Comparison of ENCODE assay signal across 8 cellular contexts in the genomic region with DNA sequence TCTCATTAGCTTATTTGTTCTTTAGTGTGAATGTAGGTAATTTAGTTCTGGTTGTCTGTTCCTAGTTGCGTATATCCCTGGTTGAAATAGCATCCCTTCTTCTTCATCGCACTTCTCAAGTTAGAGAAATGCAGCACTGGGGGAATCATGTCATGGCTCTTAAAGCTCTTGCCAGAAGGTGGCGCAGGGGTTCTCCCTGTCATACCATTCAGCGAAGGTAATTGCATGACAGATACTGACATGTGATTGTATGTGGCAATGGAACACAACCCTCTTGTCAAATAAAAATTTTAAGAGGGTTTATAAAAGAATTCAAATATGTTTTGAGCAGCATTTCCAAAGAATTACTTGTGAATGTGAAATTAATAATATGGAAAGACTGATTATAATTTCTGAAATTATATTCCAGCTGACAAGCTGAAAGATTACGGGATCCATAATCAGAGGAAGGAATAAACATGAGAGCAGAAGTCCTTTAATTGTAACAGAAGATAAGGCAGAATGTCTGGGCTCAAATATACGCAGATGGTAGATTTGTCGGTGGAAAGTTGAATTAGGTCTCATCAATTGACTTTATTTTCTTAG.
DNase-seq lines count a peak whose midpoint lies in the region; ATAC-seq and TF ChIP-seq lines count a peak whose summit lies in the region.

No MANE protein-coding gene starts in this region.

- no peak overlapping the region for H2AFZ ChIP-seq in fibroblast of lung (ENCODE audit: low read length)

- POLR2A ChIA-PET in activated CD4-positive, alpha-beta T cell treated with anti-CD3 and anti-CD28 coated beads, Interleukin-2, amount 10 ng/mL, durations not matched to agents 7 days and 5 days (lab: Charles Lee): no interaction called here

- no peak overlapping the region for H3K27ac Mint-ChIP-seq in activated CD4-positive, alpha-beta T cell treated with anti-CD3 and anti-CD28 coated beads, Interleukin-2, amount 10 ng/mL, durations not matched to agents 7 days and 5 days

- no peaks in the 10 kb centered on the region for H3K27me3 ChIP-seq in fibroblast of lung (ENCODE audit: control insufficient read depth, insufficient read depth, low read length)

- no peak overlapping the region for H3K9ac ChIP-seq in fibroblast of lung (ENCODE audit: insufficient read depth, low read length)

- no peaks in the 10 kb centered on the region for H3K9me3 ChIP-seq in fibroblast of lung (ENCODE audit: control insufficient read depth, insufficient read depth, low read depth, low read length)

- H3K4me1 ChIP-seq in fibroblast of lung (ENCODE audit: control insufficient read depth, extremely low read depth, insufficient read depth, low read length): no peaks in the 10 kb centered on the region

- no peak overlapping the region for H3K27ac ChIP-seq in fibroblast of lung (ENCODE audit: insufficient read depth, low read length)

- no peaks in the 10 kb centered on the region for H3K27me3 Mint-ChIP-seq in activated CD4-positive, alpha-beta T cell treated with anti-CD3 and anti-CD28 coated beads, Interleukin-2, amount 10 ng/mL, durations not matched to agents 7 days and 5 days

- no peaks in the 10 kb centered on the region for H3K36me3 Mint-ChIP-seq in activated CD4-positive, alpha-beta T cell treated with anti-CD3 and anti-CD28 coated beads, Interleukin-2, amount 10 ng/mL, durations not matched to agents 7 days and 5 days (ENCODE audit: low read depth)

- no peaks in the 10 kb centered on the region for H3K36me3 ChIP-seq in fibroblast of lung (ENCODE audit: control insufficient read depth, insufficient read depth, low read length)

- no peaks in the 10 kb centered on the region for H3K9me3 Mint-ChIP-seq in activated CD4-positive, alpha-beta T cell treated with anti-CD3 and anti-CD28 coated beads, Interleukin-2, amount 10 ng/mL, durations not matched to agents 7 days and 5 days

- CTCF ChIA-PET in activated CD4-positive, alpha-beta T cell treated with anti-CD3 and anti-CD28 coated beads, Interleukin-2, amount 10 ng/mL, durations not matched to agents 7 days and 5 days (lab: Charles Lee): no interaction called here

- peak; percentile 97 for ATAC-seq in HG03159 (IDR thresholded peaks at IDR 0.05; ENCODE audit: unreplicated experiment)

- no peak overlapping the region for H3K4me2 ChIP-seq in fibroblast of lung (ENCODE audit: extremely low read depth, insufficient read depth, low read length)

- TF ChIP-seq CTCF in fibroblast of lung (conservative IDR thresholded peaks at IDR 0.05 in 1 of 2, IDR thresholded peaks at IDR 0.05 in 1 of 2; ENCODE audit: low read depth in 1 of 2, low read length in 2 of 2): peak; percentile 79 to 89

- no peaks in the 10 kb centered on the region for H3K4me1 Mint-ChIP-seq in activated CD4-positive, alpha-beta T cell treated with anti-CD3 and anti-CD28 coated beads, Interleukin-2, amount 10 ng/mL, durations not matched to agents 7 days and 5 days

- DNase-seq in COLO668 (lab: John Stamatoyannopoulos, UW; ENCODE audit: unreplicated experiment) (peak; percentile 78), GM19238 (ENCODE audit: insufficient read length, low spot score) (peak; percentile 1), NCI-H2196 treated with DMSO at 0.1 percent for 48 hours (lab: John Stamatoyannopoulos, UW; ENCODE audit: unreplicated experiment) (peak; percentile 15), fibroblast of lung (ENCODE audit: low read depth in 2 of 2) (peak; percentile 66 to 80), non-pigmented ciliary epithelial cell (ENCODE audit: low read depth) (peak; percentile 35), 8988T (no peak)
- peak; percentile 46 for DNase-seq in activated CD4-positive, alpha-beta T cell treated with anti-CD3 and anti-CD28 coated beads, Interleukin-2, amount 10 ng/mL, durations not matched to agents 7 days and 5 days

- no peak overlapping the region for H3K4me3 Mint-ChIP-seq in activated CD4-positive, alpha-beta T cell treated with anti-CD3 and anti-CD28 coated beads, Interleukin-2, amount 10 ng/mL, durations not matched to agents 7 days and 5 days

- no peaks in the 10 kb centered on the region for H3K79me2 ChIP-seq in fibroblast of lung (ENCODE audit: control insufficient read depth, insufficient read depth, low read length)

- no peaks in the 10 kb centered on the region for H4K20me1 ChIP-seq in fibroblast of lung (ENCODE audit: control insufficient read depth, extremely low read depth, insufficient read depth, low read length)

- H3K4me3 ChIP-seq in fibroblast of lung (replicated peaks in 1 of 4; ENCODE audit: control extremely low read depth in 1 of 4, insufficient read depth in 1 of 4, low read depth in 3 of 4, low read length in 4 of 4): no peak overlapping the region
